Comparison of ENCODE assay signal across 14 cellular contexts in genomic region chr12:39912211-39912980, GRCh38.
A peak's percentile ranks its signal among the peaks of the same experiment; 100 is the strongest.
DNase-seq lines count a peak whose midpoint lies in the region; ATAC-seq and TF ChIP-seq lines count a peak whose summit lies in the region.
"Had no signal": no experiment of that assay in that cellular context is flagged by ENCODE, and none has a peak within 500 bp of the region (broad histone marks: within the 10 kb centered on the region; RNA-seq: fewer than 3 reads in every experiment).

No MANE protein-coding gene starts in this region.

- H3K4me3 ChIP-seq in right atrium auricular region (no peak overlapping the region), left lung (no peak overlapping the region)

- H3K36me3 Mint-ChIP-seq in activated naive CD8-positive, alpha-beta T cell treated with anti-CD3 and anti-CD28 coated beads, Interleukin-2, amount 50 U/mL, for 24 hours (ENCODE audit: low read depth): no peaks in the 10 kb centered on the region

- no peaks in the 10 kb centered on the region for H3K36me3 ChIP-seq in right atrium auricular region
- H3K36me3 ChIP-seq in left lung: no peaks in the 10 kb centered on the region

- H3K27me3 Mint-ChIP-seq in activated naive CD8-positive, alpha-beta T cell treated with anti-CD3 and anti-CD28 coated beads, Interleukin-2, amount 50 U/mL, for 24 hours: no peaks in the 10 kb centered on the region
- H3K27me3 Mint-ChIP-seq: activated T-cell treated with anti-CD3 and anti-CD28 coated beads, Interleukin-2, amount 50 U/mL, for 24 hours had no signal

- DNase-seq in Right ventricle myocardium superior (peak; percentile 54), right atrium auricular region (ENCODE audit: low spot score) (no peak), T47D (ENCODE audit: low read depth in 1 of 2, low spot score in 1 of 2) (peak; percentile 6 to 90), left lung (peak; percentile 77 to 81), NCI-H1092 (lab: John Stamatoyannopoulos, UW) (no peak), glomerular visceral epithelial cell (ENCODE audit: extremely low spot score) (no peak)
- no peak for DNase-seq in activated naive CD8-positive, alpha-beta T cell treated with anti-CD3 and anti-CD28 coated beads, Interleukin-2, amount 50 U/mL, for 24 hours
- DNase-seq: activated CD4-positive, alpha-beta T cell treated with anti-CD3 and anti-CD28 coated beads for 48 hours; activated T-cell treated with anti-CD3 and anti-CD28 coated beads, Interleukin-2, amount 50 U/mL, for 24 hours; erythroblast; midbrain; NCI-H226; T-helper 2 cell had no signal

- H3K4me3 Mint-ChIP-seq in activated naive CD8-positive, alpha-beta T cell treated with anti-CD3 and anti-CD28 coated beads, Interleukin-2, amount 50 U/mL, for 24 hours: no peak overlapping the region
- H3K4me3 Mint-ChIP-seq: activated T-cell treated with anti-CD3 and anti-CD28 coated beads, Interleukin-2, amount 50 U/mL, for 24 hours had no signal

- no peaks in the 10 kb centered on the region for H3K27me3 ChIP-seq in right atrium auricular region
- no peaks in the 10 kb centered on the region for H3K27me3 ChIP-seq in left lung

- no peaks in the 10 kb centered on the region for H3K9me3 Mint-ChIP-seq in activated naive CD8-positive, alpha-beta T cell treated with anti-CD3 and anti-CD28 coated beads, Interleukin-2, amount 50 U/mL, for 24 hours
- H3K9me3 Mint-ChIP-seq: activated T-cell treated with anti-CD3 and anti-CD28 coated beads, Interleukin-2, amount 50 U/mL, for 24 hours had no signal

- H3K4me1 ChIP-seq in right atrium auricular region (no peaks in the 10 kb centered on the region), left lung (peaks cover 0 to 7% of the 10 kb centered on the region in 2 donors)

- TF ChIP-seq CTCF in right atrium auricular region (IDR thresholded peaks at IDR 0.05): no peak
- no peak for TF ChIP-seq CTCF in left lung (IDR thresholded peaks at IDR 0.05)

- intact Hi-C loops in Right ventricle myocardium superior (cut with DNase I) (no loop called here), left lung (cut with DNase I) (no loop called here)

- in situ Hi-C loops in T47D (cut with HindIII; ENCODE audit: low pct_unique_long_range_greater_than_20kb, low sequenced_read_pairs): no loop called here

- H3K9me3 ChIP-seq in right atrium auricular region: no peaks in the 10 kb centered on the region
- no peaks in the 10 kb centered on the region for H3K9me3 ChIP-seq in left lung

- ATAC-seq in Right ventricle myocardium superior (ENCODE audit: poor library complexity) (peak; percentile 83), left lung (peak; percentile 97), GM18498 (IDR thresholded peaks at IDR 0.05; ENCODE audit: unreplicated experiment) (no peak)
- no peak for ATAC-seq in activated naive CD8-positive, alpha-beta T cell treated with anti-CD3 and anti-CD28 coated beads, Interleukin-2, amount 50 U/mL, for 24 hours

- no peak overlapping the region for H3K27ac ChIP-seq in right atrium auricular region
- H3K27ac ChIP-seq in left lung: peak overlapping the region; percentile 29 to 45

- no peaks in the 10 kb centered on the region for H3K4me1 Mint-ChIP-seq in activated naive CD8-positive, alpha-beta T cell treated with anti-CD3 and anti-CD28 coated beads, Interleukin-2, amount 50 U/mL, for 24 hours

- H3K27ac Mint-ChIP-seq in activated naive CD8-positive, alpha-beta T cell treated with anti-CD3 and anti-CD28 coated beads, Interleukin-2, amount 50 U/mL, for 24 hours: no peak overlapping the region
- H3K27ac Mint-ChIP-seq: activated T-cell treated with anti-CD3 and anti-CD28 coated beads, Interleukin-2, amount 50 U/mL, for 24 hours had no signal

Comparison
In these comparisons a context has a peak if more than half of its experiments do, and no peak if none do; other contexts are left out.
1. DNase-seq: peak in Right ventricle myocardium superior (single experiment), T47D (2 of 2) and left lung (2 of 2); none in right atrium auricular region (single experiment), activated naive CD8-positive, alpha-beta T cell treated with anti-CD3 and anti-CD28 coated beads, Interleukin-2, amount 50 U/mL, for 24 hours (single experiment), NCI-H1092 (single experiment) and glomerular visceral epithelial cell (single experiment).
2. ATAC-seq: peak in Right ventricle myocardium superior (single experiment) and left lung (single experiment); none in activated naive CD8-positive, alpha-beta T cell treated with anti-CD3 and anti-CD28 coated beads, Interleukin-2, amount 50 U/mL, for 24 hours (single experiment) and GM18498 (single experiment).
3. H3K27ac ChIP-seq: peak in left lung (2 of 2); none in right atrium auricular region (0 of 2).